ENCODE assay signal across 8 cellular contexts in genomic region chr2:224885836-224886547, GRCh38.
DNase-seq lines count a peak whose midpoint lies in the region; ATAC-seq and TF ChIP-seq lines count a peak whose summit lies in the region.

No MANE protein-coding gene starts in this region.

- H3K36me3 ChIP-seq in neural progenitor cell: no peaks in the 10 kb centered on the region

- ATAC-seq in HG03342 (IDR thresholded peaks at IDR 0.05; ENCODE audit: unreplicated experiment): peak; percentile 86
- no peak for ATAC-seq in activated naive CD8-positive, alpha-beta T cell treated with anti-CD3 and anti-CD28 coated beads, Interleukin-2, amount 10 ng/mL, durations not matched to agents 7 days and 5 days (ENCODE audit: low read depth)
- ATAC-seq in stimulated activated effector memory CD8-positive, alpha-beta T cell treated with anti-CD3 and anti-CD28 coated beads, Interleukin-12 subunit alpha, Interleukin-12 subunit beta, amount 100 ng/mL, for 72 hours: peak; percentile 92

- DNase-seq in ACHN (peak; percentile 19), GM19240 (ENCODE audit: insufficient read length, low spot score) (peak; percentile 11), neural progenitor cell (ENCODE audit: low spot score) (no peak), cardiac septum (ENCODE audit: low spot score) (no peak)
- no peak for DNase-seq in activated naive CD8-positive, alpha-beta T cell treated with anti-CD3 and anti-CD28 coated beads, Interleukin-2, amount 10 ng/mL, durations not matched to agents 7 days and 5 days
- DNase-seq in stimulated activated effector memory CD8-positive, alpha-beta T cell treated with anti-CD3 and anti-CD28 coated beads, Interleukin-12 subunit alpha, Interleukin-12 subunit beta, amount 100 ng/mL, for 72 hours (ENCODE audit: low spot score in 2 of 2): peak in 1 of 2 donors; percentile 65
- DNase-seq in activated CD8-positive, alpha-beta memory T cell treated with anti-CD3 and anti-CD28 coated beads, Interleukin-2, amount 50 U/mL, for 4 hours: no peak

- H4K20me1 ChIP-seq in neural progenitor cell (ENCODE audit: low read depth): no peaks in the 10 kb centered on the region

- H3K4me3 Mint-ChIP-seq in activated naive CD8-positive, alpha-beta T cell treated with anti-CD3 and anti-CD28 coated beads, Interleukin-2, amount 10 ng/mL, durations not matched to agents 7 days and 5 days: no peak overlapping the region
- peak overlapping the region; percentile 27 for H3K4me3 Mint-ChIP-seq in stimulated activated effector memory CD8-positive, alpha-beta T cell treated with anti-CD3 and anti-CD28 coated beads, Interleukin-12 subunit alpha, Interleukin-12 subunit beta, amount 100 ng/mL, for 72 hours
- H3K4me3 Mint-ChIP-seq in neural progenitor cell: no peak overlapping the region

- H3K4me1 ChIP-seq in neural progenitor cell: no peaks in the 10 kb centered on the region

- no peak overlapping the region for H3K9ac ChIP-seq in neural progenitor cell

- H3K4me1 Mint-ChIP-seq in activated naive CD8-positive, alpha-beta T cell treated with anti-CD3 and anti-CD28 coated beads, Interleukin-2, amount 10 ng/mL, durations not matched to agents 7 days and 5 days: peaks cover 38% of the 10 kb centered on the region
- H3K4me1 Mint-ChIP-seq in stimulated activated effector memory CD8-positive, alpha-beta T cell treated with anti-CD3 and anti-CD28 coated beads, Interleukin-12 subunit alpha, Interleukin-12 subunit beta, amount 100 ng/mL, for 72 hours: peaks cover 51% of the 10 kb centered on the region
- no peaks in the 10 kb centered on the region for H3K4me1 Mint-ChIP-seq in neural progenitor cell

- in situ Hi-C loops in ACHN (cut with HindIII; ENCODE audit: low pct_ligation_motif_present, low pct_unique_long_range_greater_than_20kb, low sequenced_read_pairs): no loop called here

- intact Hi-C loops in cardiac septum (cut with DNase I): no loop called here

- H3K27me3 ChIP-seq in neural progenitor cell: no peaks in the 10 kb centered on the region

- peaks cover 84% of the 10 kb centered on the region for H3K36me3 Mint-ChIP-seq in activated naive CD8-positive, alpha-beta T cell treated with anti-CD3 and anti-CD28 coated beads, Interleukin-2, amount 10 ng/mL, durations not matched to agents 7 days and 5 days
- peaks cover 93% of the 10 kb centered on the region for H3K36me3 Mint-ChIP-seq in stimulated activated effector memory CD8-positive, alpha-beta T cell treated with anti-CD3 and anti-CD28 coated beads, Interleukin-12 subunit alpha, Interleukin-12 subunit beta, amount 100 ng/mL, for 72 hours
- no peaks in the 10 kb centered on the region for H3K36me3 Mint-ChIP-seq in neural progenitor cell

- POLR2A ChIA-PET in activated naive CD8-positive, alpha-beta T cell treated with anti-CD3 and anti-CD28 coated beads, Interleukin-2, amount 10 ng/mL, durations not matched to agents 7 days and 5 days (lab: Charles Lee): interaction anchor here (0.6 kb wide), 1 partner anchor 56 kb away, joined by 6 read pairs; no protein-coding TSS in a partner anchor

- no peak for TF ChIP-seq CTCF in neural progenitor cell (IDR thresholded peaks at IDR 0.05)

- H3K27me3 Mint-ChIP-seq in activated naive CD8-positive, alpha-beta T cell treated with anti-CD3 and anti-CD28 coated beads, Interleukin-2, amount 10 ng/mL, durations not matched to agents 7 days and 5 days: no peaks in the 10 kb centered on the region
- H3K27me3 Mint-ChIP-seq in neural progenitor cell (ENCODE audit: insufficient read depth, low read depth): peaks cover 2% of the 10 kb centered on the region

- H2AFZ ChIP-seq in neural progenitor cell (replicated peaks): no peak overlapping the region

- no peak overlapping the region for H3K4me2 ChIP-seq in neural progenitor cell

- H3F3A ChIP-seq in neural progenitor cell (ENCODE audit: low read depth): no peaks in the 10 kb centered on the region

- H3K27ac ChIP-seq in neural progenitor cell: no peak overlapping the region

- no peaks in the 10 kb centered on the region for H3K9me3 Mint-ChIP-seq in activated naive CD8-positive, alpha-beta T cell treated with anti-CD3 and anti-CD28 coated beads, Interleukin-2, amount 10 ng/mL, durations not matched to agents 7 days and 5 days
- no peaks in the 10 kb centered on the region for H3K9me3 Mint-ChIP-seq in stimulated activated effector memory CD8-positive, alpha-beta T cell treated with anti-CD3 and anti-CD28 coated beads, Interleukin-12 subunit alpha, Interleukin-12 subunit beta, amount 100 ng/mL, for 72 hours
- no peaks in the 10 kb centered on the region for H3K9me3 Mint-ChIP-seq in neural progenitor cell

- no peak overlapping the region for H3K4me3 ChIP-seq in neural progenitor cell

- H3K79me2 ChIP-seq in neural progenitor cell (ENCODE audit: low read depth): no peaks in the 10 kb centered on the region

- no peaks in the 10 kb centered on the region for H3K9me3 ChIP-seq in neural progenitor cell (ENCODE audit: low read depth)

- peak overlapping the region; percentile 65 for H3K27ac Mint-ChIP-seq in activated naive CD8-positive, alpha-beta T cell treated with anti-CD3 and anti-CD28 coated beads, Interleukin-2, amount 10 ng/mL, durations not matched to agents 7 days and 5 days
- H3K27ac Mint-ChIP-seq in stimulated activated effector memory CD8-positive, alpha-beta T cell treated with anti-CD3 and anti-CD28 coated beads, Interleukin-12 subunit alpha, Interleukin-12 subunit beta, amount 100 ng/mL, for 72 hours: peak overlapping the region; percentile 67
- no peak overlapping the region for H3K27ac Mint-ChIP-seq in neural progenitor cell

Comparison
In these comparisons a context has a peak if more than half of its experiments do, and no peak if none do; other contexts are left out.
1. DNase-seq: peak in ACHN (single experiment) and GM19240 (single experiment); none in activated naive CD8-positive, alpha-beta T cell treated with anti-CD3 and anti-CD28 coated beads, Interleukin-2, amount 10 ng/mL, durations not matched to agents 7 days and 5 days (single experiment), neural progenitor cell (single experiment), activated CD8-positive, alpha-beta memory T cell treated with anti-CD3 and anti-CD28 coated beads, Interleukin-2, amount 50 U/mL, for 4 hours (single experiment) and cardiac septum (single experiment).